In genomic region chr1:47347735-47348134, GRCh38 we compare ENCODE assay signal across 38 cellular contexts.
"Had no signal": no experiment of that assay in that cellular context is flagged by ENCODE, and none has a peak within 500 bp of the region (broad histone marks: within the 10 kb centered on the region; RNA-seq: fewer than 3 reads in every experiment).

No MANE protein-coding gene starts in this region.

- H3K27me3 ChIP-seq: brain microvascular endothelial cell, cardiac muscle cell had no signal

- H2AFZ ChIP-seq: PC-9 had no signal

- ATAC-seq: activated CD4-positive, CD25-positive, alpha-beta regulatory T cell treated with anti-CD3 and anti-CD28 coated beads, Interleukin-2, amount 50 U/mL, for 24 hours; activated CD8-positive, alpha-beta memory T cell treated with anti-CD3 and anti-CD28 coated beads, Interleukin-2, amount 10 ng/mL, durations not matched to agents 7 days and 5 days; Right ventricle myocardium inferior; SK-N-SH treated with all-trans-retinoic acid at 6 μM for 48 hours; WTC11 had no signal

- H3K9me3 Mint-ChIP-seq: activated CD4-positive, alpha-beta memory T cell treated with anti-CD3 and anti-CD28 coated beads, Interleukin-2, amount 10 ng/mL, durations not matched to agents 7 days and 5 days; central memory CD8-positive, alpha-beta T cell; WTC11 had no signal

- H3K4me3 Mint-ChIP-seq: activated CD4-positive, alpha-beta memory T cell treated with anti-CD3 and anti-CD28 coated beads, Interleukin-2, amount 10 ng/mL, durations not matched to agents 7 days and 5 days; activated CD8-positive, alpha-beta memory T cell treated with anti-CD3 and anti-CD28 coated beads, Interleukin-2, amount 10 ng/mL, durations not matched to agents 7 days and 5 days; activated naive CD8-positive, alpha-beta T cell treated with anti-CD3 and anti-CD28 coated beads for 36 hours; central memory CD8-positive, alpha-beta T cell; WTC11 had no signal

- H3K27ac ChIP-seq: brain microvascular endothelial cell, cardiac muscle cell, PC-9, RWPE1 had no signal

- H3K4me3 ChIP-seq: cardiac muscle cell, PC-9 had no signal

- H3K27me3 Mint-ChIP-seq: activated CD4-positive, alpha-beta memory T cell treated with anti-CD3 and anti-CD28 coated beads, Interleukin-2, amount 10 ng/mL, durations not matched to agents 7 days and 5 days; activated CD8-positive, alpha-beta memory T cell treated with anti-CD3 and anti-CD28 coated beads, Interleukin-2, amount 10 ng/mL, durations not matched to agents 7 days and 5 days; activated naive CD8-positive, alpha-beta T cell treated with anti-CD3 and anti-CD28 coated beads for 36 hours; central memory CD8-positive, alpha-beta T cell had no signal

- H3K27ac Mint-ChIP-seq: activated CD4-positive, alpha-beta memory T cell treated with anti-CD3 and anti-CD28 coated beads, Interleukin-2, amount 10 ng/mL, durations not matched to agents 7 days and 5 days; activated CD8-positive, alpha-beta memory T cell treated with anti-CD3 and anti-CD28 coated beads, Interleukin-2, amount 10 ng/mL, durations not matched to agents 7 days and 5 days; activated naive CD8-positive, alpha-beta T cell treated with anti-CD3 and anti-CD28 coated beads for 36 hours; WTC11 had no signal

- H3K36me3 ChIP-seq: brain microvascular endothelial cell, cardiac muscle cell had no signal

- H3K36me3 Mint-ChIP-seq: WTC11 had no signal

- H3K4me1 Mint-ChIP-seq: WTC11 had no signal

- H3K4me2 ChIP-seq: PC-9 had no signal

- DNase-seq: activated CD4-positive, alpha-beta memory T cell treated with anti-CD3 and anti-CD28 coated beads, Interleukin-2, amount 10 ng/mL, durations not matched to agents 7 days and 5 days; activated CD4-positive, alpha-beta T cell treated with anti-CD3 and anti-CD28 coated beads for 48 hours; activated CD8-positive, alpha-beta memory T cell treated with anti-CD3 and anti-CD28 coated beads for 24 hours; activated CD8-positive, alpha-beta memory T cell treated with anti-CD3 and anti-CD28 coated beads, Interleukin-2, amount 10 ng/mL, durations not matched to agents 7 days and 5 days; activated CD8-positive, alpha-beta memory T cell treated with anti-CD3 and anti-CD28 coated beads, Interleukin-2, amount 50 U/mL, for 48 hours; activated effector memory CD4-positive, alpha-beta T cell treated with anti-CD3 and anti-CD28 coated beads, Interleukin-2, amount 50 U/mL, for 16 hours; activated naive CD4-positive, alpha-beta T cell; activated naive CD4-positive, alpha-beta T cell treated with anti-CD3 and anti-CD28 coated beads, Interleukin-2, amount 50 U/mL, for 16 hours; activated naive CD8-positive, alpha-beta T cell treated with anti-CD3 and anti-CD28 coated beads for 36 hours; activated T-cell treated with anti-CD3 and anti-CD28 coated beads, Interleukin-2, amount 50 U/mL, for 48 hours; amniotic stem cell; aorta; brain microvascular endothelial cell; Kasumi-1; NCI-H1092 treated with DMSO at 0.1 percent for 48 hours; NCI-H1417; NCI-H146; NCI-H187; NCI-H2029 treated with DMSO at 0.1 percent for 48 hours; NCI-H2107; NCI-H2171; NCI-H510A; NCI-H526; NCI-H748 treated with DMSO at 0.1 percent for 48 hours; NK-92 treated with Interleukin-12 subunit alpha and Interleukin-12 subunit beta, amount 100 ng/mL, for 24 hours; PC-9; SIG-M5; SW 1271; T-helper 1 cell; T-helper 2 cell; T-helper 9 cell had no signal
